ENCODE assay signal across 9 cellular contexts in genomic region chr19:13012690-13013608, GRCh38. TPM values are rescaled to one million over a fixed set of nuclear protein-coding genes. Genes with fewer than 3 reads are reported as not detected.
DNase-seq lines count a peak whose midpoint lies in the region; ATAC-seq, FAIRE-seq and TF ChIP-seq lines count a peak whose summit lies in the region.
"Had no signal": no experiment of that assay in that cellular context is flagged by ENCODE, and none has a peak within 500 bp of the region (broad histone marks: within the 10 kb centered on the region; RNA-seq: fewer than 3 reads in every experiment).

No MANE protein-coding gene starts in this region.

- BruUV-seq in K562 (replicated peaks; lab: Mats Ljungman, UMichigan) = no TSS peak

- DNase-seq in COLO668 (lab: John Stamatoyannopoulos, UW; ENCODE audit: unreplicated experiment) (peak; percentile 9), MG63 (peak; percentile 96), K562 (ENCODE audit: extremely low read depth in 1 of 4, low spot score in 3 of 4) (peak; percentile 65 to 80 (median 72)), kidney glomerular epithelial cell (lab: John Stamatoyannopoulos, UW) (peak; percentile 32), DMS79 treated with DMSO at 0.1 percent for 48 hours (lab: John Stamatoyannopoulos, UW) (no peak)
- peak in 1 of 2 donors; percentile 68 for DNase-seq in stimulated activated effector memory CD8-positive, alpha-beta T cell treated with anti-CD3 and anti-CD28 coated beads, Interleukin-12 subunit alpha, Interleukin-12 subunit beta, amount 100 ng/mL, for 72 hours (ENCODE audit: low spot score in 2 of 2)
- DNase-seq in activated CD4-positive, CD25-positive, alpha-beta regulatory T cell treated with anti-CD3 and anti-CD28 coated beads, Interleukin-2, amount 50 U/mL, for 72 hours = no peak

- peaks cover 4% of the 10 kb centered on the region for H3K36me3 Mint-ChIP-seq in stimulated activated effector memory CD8-positive, alpha-beta T cell treated with anti-CD3 and anti-CD28 coated beads, Interleukin-12 subunit alpha, Interleukin-12 subunit beta, amount 100 ng/mL, for 72 hours

- FAIRE-seq in K562 (lab: Jason Lieb, UNC) = peak; percentile 63

- intact Hi-C loops in K562 (cut with micrococcal nuclease) = no loop called here

- H3K27ac Mint-ChIP-seq in stimulated activated effector memory CD8-positive, alpha-beta T cell treated with anti-CD3 and anti-CD28 coated beads, Interleukin-12 subunit alpha, Interleukin-12 subunit beta, amount 100 ng/mL, for 72 hours = peak overlapping the region; percentile 82

- H3K4me1 ChIP-seq in K562 (replicated peaks in 1 of 2; ENCODE audit: control insufficient read depth in 2 of 2, insufficient read depth in 2 of 2, low read length in 2 of 2) = peaks cover 34 to 80% of the 10 kb centered on the region in 2 experiments

- H3K9me3 ChIP-seq in MG63 = no peaks in the 10 kb centered on the region
- no peaks in the 10 kb centered on the region for H3K9me3 ChIP-seq in K562 (replicated peaks; ENCODE audit: control insufficient read depth, insufficient read depth, low read depth, low read length)

- POLR2A ChIA-PET in K562 (lab: Yijun Ruan, JAX) = interaction anchor here (0.5 to 1.7 kb wide), 6 partner anchors 8 to 182 kb away, joined by 3 to 5 read pairs (median 4); no protein-coding TSS in a partner anchor

- peaks cover 51% of the 10 kb centered on the region for H3K79me2 ChIP-seq in K562 (ENCODE audit: control insufficient read depth, insufficient read depth, low read length)

- no peak for TF ChIP-seq CTCF in K562 (IDR thresholded peaks at IDR 0.05 in 2 of 3, conservative IDR thresholded peaks at IDR 0.05 in 1 of 3; ENCODE audit: insufficient read depth in 2 of 3, low read depth in 1 of 3, low read length in 3 of 3)

- in situ Hi-C loops in K562 (cut with MboI) = no loop called here

- H4K20me1 ChIP-seq in K562 (replicated peaks; ENCODE audit: control insufficient read depth, insufficient read depth, low read length) = no peaks in the 10 kb centered on the region

- H3K4me3 ChIP-seq in MG63 (peak overlapping the region; percentile 42), K562 (no peak overlapping the region)

- H3K9ac ChIP-seq in K562 (ENCODE audit: insufficient read depth in 1 of 2, low read depth in 2 of 2, low read length in 2 of 2) = peak overlapping the region; percentile 23 to 82; a peak in 3 of 4 replicates

- peak overlapping the region; percentile 34 for H3K4me2 ChIP-seq in K562 (ENCODE audit: insufficient read depth, low read length)

- ATAC-seq in K562 (peak; percentile 61), HG03565 (IDR thresholded peaks at IDR 0.05; ENCODE audit: unreplicated experiment) (no peak)
- ATAC-seq in stimulated activated effector memory CD8-positive, alpha-beta T cell treated with anti-CD3 and anti-CD28 coated beads, Interleukin-12 subunit alpha, Interleukin-12 subunit beta, amount 100 ng/mL, for 72 hours = peak; percentile 66

- no peak for TF ChIP-seq POLR2A in K562 (conservative IDR thresholded peaks at IDR 0.05)

- H3K36me3 ChIP-seq in MG63 = peaks cover 41% of the 10 kb centered on the region
- H3K36me3 ChIP-seq in K562 (ENCODE audit: control insufficient read depth, insufficient read depth, low read length) = no peaks in the 10 kb centered on the region; the same call in 1 of the 3 replicates

- CTCF ChIA-PET in K562 (lab: Yijun Ruan, JAX; ENCODE audit: low intra/inter-chr PET ratio) = no interaction called here

- H3K27ac ChIP-seq in K562 (ENCODE audit: extremely low read depth, low read depth, low read length) = peak overlapping the region; percentile 72; the same call in 2 of the 3 replicates
- H3K27ac ChIP-seq: HL-60 had no signal

- TF ChIP-seq RAD21 in K562 (CRISPR knock-in tag; conservative IDR thresholded peaks at IDR 0.05 in 1 of 2, IDR thresholded peaks at IDR 0.05 in 1 of 2) = no peak

- H2AFZ ChIP-seq in K562 (ENCODE audit: low read depth, low read length) = peak overlapping the region; percentile 74

- 0 out of 2 replicates have a peak, but pooled peaks have one; percentile 4 for TF ChIP-seq EP300 in K562 (IDR thresholded peaks at IDR 0.05; ENCODE audit: low read length)

- H3K27me3 ChIP-seq in MG63 (no peaks in the 10 kb centered on the region), K562 (ENCODE audit: control insufficient read depth in 2 of 2, insufficient read depth in 2 of 2, low read length in 2 of 2) (no peaks in the 10 kb centered on the region)

- H3K4me1 Mint-ChIP-seq in stimulated activated effector memory CD8-positive, alpha-beta T cell treated with anti-CD3 and anti-CD28 coated beads, Interleukin-12 subunit alpha, Interleukin-12 subunit beta, amount 100 ng/mL, for 72 hours = peaks cover 35% of the 10 kb centered on the region

- WGBS in K562 (ENCODE audit: insufficient coverage, low coverage, missing lambda C conversion rate) = 49% methylated on average over 42 of the region's 52 CpGs

- no peaks in the 10 kb centered on the region for H3K9me1 ChIP-seq in K562 (ENCODE audit: control insufficient read depth, insufficient read depth, low read length)

- H3K9me3 Mint-ChIP-seq in stimulated activated effector memory CD8-positive, alpha-beta T cell treated with anti-CD3 and anti-CD28 coated beads, Interleukin-12 subunit alpha, Interleukin-12 subunit beta, amount 100 ng/mL, for 72 hours = no peaks in the 10 kb centered on the region

- H3K4me3 Mint-ChIP-seq in stimulated activated effector memory CD8-positive, alpha-beta T cell treated with anti-CD3 and anti-CD28 coated beads, Interleukin-12 subunit alpha, Interleukin-12 subunit beta, amount 100 ng/mL, for 72 hours = peak overlapping the region; percentile 80

RNA-seq across cellular contexts. Expression of gene NFIX, which starts 17.7 kb away (rescaled TPM):
- 53.9 and 78.0 TPM in 2 replicates for total RNA-seq in MG63 (2014; rRNA removed; shearing (Covaris generic); ENCODE audit: low replicate concordance)
- 18.3 and 47.5 TPM in 2 replicates for total RNA-seq in K562 (2011; cell fraction: chromatin; rRNA removed; ENCODE audit: low replicate concordance)
- total RNA-seq in K562 (2011; cell fraction: nucleolus; rRNA removed) = 13.6 and 14.8 TPM in 2 replicates
- 10.4 and 11.4 TPM in 2 replicates for total RNA-seq in K562 (2011; cell fraction: nucleoplasm; rRNA removed)
- total RNA-seq in K562 (2014; rRNA removed) = 5.4 and 7.7 TPM in 2 replicates
- 2.3 and 6.4 TPM in 2 replicates for total RNA-seq in K562 (2014; rRNA removed; fragmentation: Illumina TruSeq; extraction: Trizol)
- total RNA-seq in K562 (2015; rRNA removed; fragmentation: Illumina TruSeq; extraction: Trizol) = 3.1 and 3.8 TPM in 2 replicates
- 23.1 and 26.8 TPM in 2 replicates for total RNA-seq in K562 (2021)
- 2.9 and 5.6 TPM in 2 replicates for polyA plus RNA-seq in K562 (2011; rRNA removed)
- 3.2 and 3.6 TPM in 2 replicates for polyA plus RNA-seq in K562 (2011; cell fraction: cytosol; rRNA removed)
- 10.1 and 10.4 TPM in 2 replicates for polyA plus RNA-seq in K562 (2011; cell fraction: nucleus; rRNA removed)
- polyA plus RNA-seq in K562 (2012) = 8.7 and 9.6 TPM in 2 replicates
- polyA plus RNA-seq in K562 (2014; fragmentation: Illumina TruSeq; extraction: Trizol) = 7.7 and 9.2 TPM in 2 replicates
- under 1 TPM; 0.28 to 0.34 TPM for polyA plus RNA-seq in K562 (2014; fragmentation: Nextera tagmentation; extraction: Ambion mirVana)
- 6.8 and 7.2 TPM in 2 replicates for polyA plus RNA-seq in K562 (2014; rRNA removed)
- 2.8 and 3.1 TPM in 2 replicates for polyA minus RNA-seq in K562 (2011; rRNA and poly(A)+ RNA removed)
- 7.3 and 7.8 TPM in 2 replicates for polyA minus RNA-seq in K562 (2011; cell fraction: cytosol; rRNA and poly(A)+ RNA removed)
- polyA minus RNA-seq in K562 (2011; cell fraction: nucleus; rRNA and poly(A)+ RNA removed) = 5.7 and 7.9 TPM in 2 replicates

RNA-seq across cellular contexts. Expression of gene DAND5, which starts 43.6 kb away (rescaled TPM):
- total RNA-seq in MG63 (2014; rRNA removed; shearing (Covaris generic); ENCODE audit: low replicate concordance) = 0.33 and 1.2 TPM in 2 replicates
- 2.2 and 4.9 TPM in 2 replicates for total RNA-seq in K562 (2011; cell fraction: chromatin; rRNA removed; ENCODE audit: low replicate concordance)
- total RNA-seq in K562 (2011; cell fraction: nucleolus; rRNA removed) = 2.3 and 2.4 TPM in 2 replicates
- total RNA-seq in K562 (2011; cell fraction: nucleoplasm; rRNA removed) = 2.3 and 3.3 TPM in 2 replicates
- 0.27 and 0.82 TPM in 2 replicates for total RNA-seq in K562 (2014; rRNA removed)
- 0.38 and 0.40 TPM in 2 replicates for total RNA-seq in K562 (2014; rRNA removed; fragmentation: Illumina TruSeq; extraction: Trizol)
- total RNA-seq in K562 (2015; rRNA removed; fragmentation: Illumina TruSeq; extraction: Trizol) = 0.22 and 0.23 TPM in 2 replicates
- total RNA-seq in K562 (2021) = 0.74 and 0.78 TPM in 2 replicates
- 0.60 and 0.89 TPM in 2 replicates for polyA plus RNA-seq in K562 (2011; rRNA removed)
- 0.71 and 0.72 TPM in 2 replicates for polyA plus RNA-seq in K562 (2011; cell fraction: cytosol; rRNA removed)
- polyA plus RNA-seq in K562 (2011; cell fraction: nucleus; rRNA removed) = 1.9 and 3.0 TPM in 2 replicates
- polyA plus RNA-seq in K562 (2012) = 0.43 and 0.97 TPM in 2 replicates
- polyA plus RNA-seq in K562 (2014; fragmentation: Illumina TruSeq; extraction: Trizol) = 0.71 and 0.83 TPM in 2 replicates
- under 1 TPM; 0.42 to 0.63 TPM for polyA plus RNA-seq in K562 (2014; fragmentation: Nextera tagmentation; extraction: Ambion mirVana)
- 0.50 and 0.66 TPM in 2 replicates for polyA plus RNA-seq in K562 (2014; rRNA removed)
- polyA minus RNA-seq in K562 (2011; rRNA and poly(A)+ RNA removed) = 0.18 and 0.28 TPM in 2 replicates
- polyA minus RNA-seq in K562 (2011; cell fraction: cytosol; rRNA and poly(A)+ RNA removed) = 0.48 TPM in 1 of 2 replicates, not detected in the other
- 0.33 TPM in 1 of 2 replicates, not detected in the other for polyA minus RNA-seq in K562 (2011; cell fraction: nucleus; rRNA and poly(A)+ RNA removed)

RNA-seq across cellular contexts. Expression of gene GADD45GIP1, which starts 55.9 kb away (rescaled TPM):
- 225 and 240 TPM in 2 replicates for total RNA-seq in MG63 (2014; rRNA removed; shearing (Covaris generic); ENCODE audit: low replicate concordance)
- 2.1 and 5.5 TPM in 2 replicates for total RNA-seq in K562 (2011; cell fraction: chromatin; rRNA removed; ENCODE audit: low replicate concordance)
- 10.1 and 11.0 TPM in 2 replicates for total RNA-seq in K562 (2011; cell fraction: nucleolus; rRNA removed)
- 7.2 TPM in 2 replicates for total RNA-seq in K562 (2011; cell fraction: nucleoplasm; rRNA removed)
- total RNA-seq in K562 (2014; rRNA removed) = 143 and 161 TPM in 2 replicates
- 9.1 and 12.9 TPM in 2 replicates for total RNA-seq in K562 (2014; rRNA removed; fragmentation: Illumina TruSeq; extraction: Trizol)
- 39.5 and 40.1 TPM in 2 replicates for total RNA-seq in K562 (2015; rRNA removed; fragmentation: Illumina TruSeq; extraction: Trizol)
- total RNA-seq in K562 (2021) = 47.3 and 48.8 TPM in 2 replicates
- 29.2 and 30.4 TPM in 2 replicates for polyA plus RNA-seq in K562 (2011; rRNA removed)
- polyA plus RNA-seq in K562 (2011; cell fraction: cytosol; rRNA removed) = 29.3 and 72.0 TPM in 2 replicates
- polyA plus RNA-seq in K562 (2011; cell fraction: nucleus; rRNA removed) = 15.3 and 17.2 TPM in 2 replicates
- polyA plus RNA-seq in K562 (2012) = 35.2 and 43.7 TPM in 2 replicates
- 11.5 and 20.3 TPM in 2 replicates for polyA plus RNA-seq in K562 (2014; fragmentation: Illumina TruSeq; extraction: Trizol)
- polyA plus RNA-seq in K562 (2014; fragmentation: Nextera tagmentation; extraction: Ambion mirVana) = 1 to 10 TPM; 5.1 to 6.8 TPM
- 114 and 122 TPM in 2 replicates for polyA plus RNA-seq in K562 (2014; rRNA removed)
- polyA minus RNA-seq in K562 (2011; rRNA and poly(A)+ RNA removed) = 4.2 and 6.1 TPM in 2 replicates
- polyA minus RNA-seq in K562 (2011; cell fraction: cytosol; rRNA and poly(A)+ RNA removed) = 9.9 and 13.6 TPM in 2 replicates
- 4.6 and 5.3 TPM in 2 replicates for polyA minus RNA-seq in K562 (2011; cell fraction: nucleus; rRNA and poly(A)+ RNA removed)

Comparison
In these comparisons a context has a peak if more than half of its experiments do, and no peak if none do; other contexts are left out.
1. DNase-seq: peak in COLO668 (single experiment), MG63 (single experiment), K562 (4 of 4) and kidney glomerular epithelial cell (single experiment); none in DMS79 treated with DMSO at 0.1 percent for 48 hours (single experiment) and activated CD4-positive, CD25-positive, alpha-beta regulatory T cell treated with anti-CD3 and anti-CD28 coated beads, Interleukin-2, amount 50 U/mL, for 72 hours (single experiment).